29 cellular contexts compared by ENCODE assay signal in the genomic region with DNA sequence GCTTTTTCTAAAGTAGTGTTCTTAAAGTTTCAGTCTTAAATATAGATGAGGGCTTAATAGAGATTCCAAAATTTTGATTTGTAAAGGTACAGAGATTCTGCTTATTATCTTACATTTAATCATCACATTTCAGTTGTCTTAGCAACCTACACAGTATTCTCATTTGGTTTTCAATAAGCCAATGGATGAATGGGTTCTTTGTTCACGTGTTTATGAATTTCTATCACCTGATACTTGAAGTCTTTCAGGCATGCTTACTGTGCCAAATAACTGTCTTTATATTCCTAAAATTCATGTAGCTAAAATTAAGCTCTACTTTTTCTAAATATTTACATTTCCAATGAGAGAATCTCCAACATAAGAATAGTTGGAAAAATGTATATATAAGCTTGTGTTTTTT.
"Had no signal": no experiment of that assay in that cellular context is flagged by ENCODE, and none has a peak within 500 bp of the region (broad histone marks: within the 10 kb centered on the region; RNA-seq: fewer than 3 reads in every experiment).

No MANE protein-coding gene starts in this region.

- H3K4me3 ChIP-seq: esophagus muscularis mucosa, heart right ventricle, left lung, mucosa of descending colon, neural progenitor cell, right atrium auricular region, testis, tibial artery had no signal

- ATAC-seq: foreskin keratinocyte; left cardiac atrium; left lung; mucosa of descending colon; natural killer cell treated with Interleukin-12 subunit alpha and Interleukin-12 subunit beta and Interleukin-15 and Interleukin-18, amount 100 ng/mL, for 72 hours; sciatic nerve; stimulated activated memory B cell treated with anti-CD40 and anti-IgM and Interleukin-4, amounts not matched to agents 10 μg/mL and 1 μg/mL and 100 μg/mL, for 72 hours; stimulated activated naive CD8-positive, alpha-beta T cell treated with anti-CD3 and anti-CD28 coated beads, Interleukin-15, Interleukin-2, amounts not matched to agents 100 U/mL and 50 U/mL, for 24 hours had no signal

- H3K36me3 ChIP-seq: esophagus muscularis mucosa, heart right ventricle, left lung, neural progenitor cell, right atrium auricular region, tibial artery had no signal

- H3K4me3 Mint-ChIP-seq: dendritic cell treated with granulocyte-macrophage colony-stimulating factor and Interleukin-4, amounts not matched to agents 40 ng/mL and 50 ng/mL, for 4 days; mesothelial cell of epicardium; naive B cell; natural killer cell treated with Interleukin-12 subunit alpha and Interleukin-12 subunit beta and Interleukin-15 and Interleukin-18, amount 100 ng/mL, for 72 hours; neural progenitor cell; stimulated activated memory B cell treated with anti-CD40 and anti-IgM and Interleukin-4, amounts not matched to agents 10 μg/mL and 1 μg/mL and 100 μg/mL, for 72 hours; type B pancreatic cell had no signal

- H3K27me3 Mint-ChIP-seq: dendritic cell treated with granulocyte-macrophage colony-stimulating factor and Interleukin-4, amounts not matched to agents 40 ng/mL and 50 ng/mL, for 4 days; natural killer cell treated with Interleukin-12 subunit alpha and Interleukin-12 subunit beta and Interleukin-15 and Interleukin-18, amount 100 ng/mL, for 72 hours; progenitor cell of endocrine pancreas; type B pancreatic cell had no signal

- H3K4me1 Mint-ChIP-seq: naive B cell; stimulated activated memory B cell treated with anti-CD40 and anti-IgM and Interleukin-4, amounts not matched to agents 10 μg/mL and 1 μg/mL and 100 μg/mL, for 72 hours had no signal

- H3K4me1 ChIP-seq: foreskin keratinocyte, left lung, parathyroid adenoma, testis, tibial artery had no signal

- H3K27ac ChIP-seq: esophagus muscularis mucosa, foreskin keratinocyte, heart right ventricle, left lung, neural progenitor cell, parathyroid adenoma, right atrium auricular region, testis, tibial artery had no signal

- H3K27me3 ChIP-seq: esophagus muscularis mucosa, foreskin keratinocyte, heart right ventricle, left lung, neural progenitor cell, right atrium auricular region, testis, tibial artery had no signal

- DNase-seq: effector CD8-positive, alpha-beta T cell; foreskin keratinocyte; glutamatergic neuron; heart right ventricle; hippocampal formation; left cardiac atrium; left lung; mesenchymal stem cell; mucosa of descending colon; naive B cell; stimulated activated CD4-positive, alpha-beta T cell treated with anti-CD3 and anti-CD28 coated beads, Interleukin-2, amount 100 ng/mL, for 24 hours; stimulated activated CD4-positive, alpha-beta T cell treated with anti-CD3 and anti-CD28 coated beads, Interleukin-4, amount 100 ng/mL, for 4 hours; stimulated activated naive CD8-positive, alpha-beta T cell treated with anti-CD3 and anti-CD28 coated beads, Interleukin-15, Interleukin-2, amounts not matched to agents 100 U/mL and 50 U/mL, for 24 hours; substantia nigra; testis; tibial artery had no signal

- FAIRE-seq: endothelial cell of umbilical vein, islet of Langerhans had no signal

- H3K36me3 Mint-ChIP-seq: mesothelial cell of epicardium; naive B cell; natural killer cell treated with Interleukin-12 subunit alpha and Interleukin-12 subunit beta and Interleukin-15 and Interleukin-18, amount 100 ng/mL, for 72 hours; neural progenitor cell; stimulated activated memory B cell treated with anti-CD40 and anti-IgM and Interleukin-4, amounts not matched to agents 10 μg/mL and 1 μg/mL and 100 μg/mL, for 72 hours; type B pancreatic cell had no signal

- H3K9ac ChIP-seq: neural progenitor cell, parathyroid adenoma had no signal

- H3K9me3 Mint-ChIP-seq: dendritic cell treated with granulocyte-macrophage colony-stimulating factor and Interleukin-4, amounts not matched to agents 40 ng/mL and 50 ng/mL, for 4 days; mesothelial cell of epicardium; neural progenitor cell; stimulated activated memory B cell treated with anti-CD40 and anti-IgM and Interleukin-4, amounts not matched to agents 10 μg/mL and 1 μg/mL and 100 μg/mL, for 72 hours had no signal

- H3K27ac Mint-ChIP-seq: dendritic cell treated with granulocyte-macrophage colony-stimulating factor and Interleukin-4, amounts not matched to agents 40 ng/mL and 50 ng/mL, for 4 days; mesothelial cell of epicardium; naive B cell; natural killer cell treated with Interleukin-12 subunit alpha and Interleukin-12 subunit beta and Interleukin-15 and Interleukin-18, amount 100 ng/mL, for 72 hours; neural progenitor cell; progenitor cell of endocrine pancreas; stimulated activated memory B cell treated with anti-CD40 and anti-IgM and Interleukin-4, amounts not matched to agents 10 μg/mL and 1 μg/mL and 100 μg/mL, for 72 hours; type B pancreatic cell had no signal

- H3K9me3 ChIP-seq: esophagus muscularis mucosa, heart right ventricle, left lung, mucosa of descending colon, right atrium auricular region, testis, tibial artery had no signal
